In genomic region chr3:30544811-30545210, GRCh38 we compare ENCODE assay signal across 1 cellular context.
TF ChIP-seq lines count a peak whose summit lies in the region.

No MANE protein-coding gene starts in this region.

TF ChIP-seq in H1, 55 proteins besides CTCF, POLR2A, EP300 and RAD21 (continued from another document):
- no peak for TF ChIP-seq ZNF274 (IDR thresholded peaks at IDR 0.05; ENCODE audit: borderline replicate concordance, extremely low read depth, low read length)
